ENCODE assay signal across 8 cellular contexts in genomic region chr17:8138672-8139371, GRCh38. TPM values are rescaled to one million over a fixed set of nuclear protein-coding genes. Genes with fewer than 3 reads are reported as not detected.
DNase-seq lines count a peak whose midpoint lies in the region; ATAC-seq and TF ChIP-seq lines count a peak whose summit lies in the region.

No MANE protein-coding gene starts in this region.

- H4K20me1 ChIP-seq in GM23338 (replicated peaks; ENCODE audit: insufficient read depth) = no peaks in the 10 kb centered on the region

- H3K79me2 ChIP-seq in GM23338 (replicated peaks; ENCODE audit: insufficient read depth) = no peaks in the 10 kb centered on the region

- H3K9me3 Mint-ChIP-seq in GM23338 (peaks cover 4% of the 10 kb centered on the region; the same call in 1 of the 3 replicates), nephron (no peaks in the 10 kb centered on the region)
- no peaks in the 10 kb centered on the region for H3K9me3 Mint-ChIP-seq in activated T-helper 2 cell treated with anti-CD3 and anti-CD28 coated beads, Interferon-gamma antibody, Interleukin-2, Interleukin-4, amounts not matched to agents 10 μg/mL and 5 μg/mL and 100 μg/mL, durations not matched to agents 14 hours and 24 hours and 36 hours

- peaks cover 32% of the 10 kb centered on the region for H3F3A ChIP-seq in GM23338 (replicated peaks; ENCODE audit: low read depth)

- no peak overlapping the region for H3K4me3 Mint-ChIP-seq in GM23338
- H3K4me3 Mint-ChIP-seq in activated T-helper 2 cell treated with anti-CD3 and anti-CD28 coated beads, Interferon-gamma antibody, Interleukin-2, Interleukin-4, amounts not matched to agents 10 μg/mL and 5 μg/mL and 100 μg/mL, durations not matched to agents 14 hours and 24 hours and 36 hours (ENCODE audit: low read depth) = no peak overlapping the region
- no peak overlapping the region for H3K4me3 Mint-ChIP-seq in nephron

- peak overlapping the region; percentile 91 for H3K4me2 ChIP-seq in GM23338

- ATAC-seq in GM23338 = peak; percentile 92
- peak; percentile 93 for ATAC-seq in stimulated activated naive CD8-positive, alpha-beta T cell treated with anti-CD3 and anti-CD28 coated beads, Interleukin-15, Interleukin-2, amounts not matched to agents 100 U/mL and 50 U/mL, for 24 hours

- peaks cover 21% of the 10 kb centered on the region for H3K27me3 ChIP-seq in GM23338 (ENCODE audit: insufficient read depth)

- no peaks in the 10 kb centered on the region for H3K9me2 ChIP-seq in GM23338 (ENCODE audit: insufficient read depth)

- DNase-seq in EL (peak; percentile 99), GM23338 (ENCODE audit: low spot score) (peak; percentile 97), RPMI7951 (ENCODE audit: low read depth) (peak; percentile 95), fibroblast of pulmonary artery (ENCODE audit: low read depth) (peak; percentile 98)
- DNase-seq in activated T-helper 2 cell treated with anti-CD3 and anti-CD28 coated beads, Interferon-gamma antibody, Interleukin-2, Interleukin-4, amounts not matched to agents 10 μg/mL and 5 μg/mL and 100 μg/mL, durations not matched to agents 14 hours and 24 hours and 36 hours (ENCODE audit: low spot score) = peak; percentile 97
- DNase-seq in stimulated activated naive CD8-positive, alpha-beta T cell treated with anti-CD3 and anti-CD28 coated beads, Interleukin-15, Interleukin-2, amounts not matched to agents 100 U/mL and 50 U/mL, for 24 hours = peak; percentile 97

- peaks cover 8% of the 10 kb centered on the region for H3K27me3 Mint-ChIP-seq in GM23338 (ENCODE audit: insufficient read depth, low read depth, poor library complexity)
- H3K27me3 Mint-ChIP-seq in activated T-helper 2 cell treated with anti-CD3 and anti-CD28 coated beads, Interferon-gamma antibody, Interleukin-2, Interleukin-4, amounts not matched to agents 10 μg/mL and 5 μg/mL and 100 μg/mL, durations not matched to agents 14 hours and 24 hours and 36 hours (ENCODE audit: low read depth) = peaks cover 5% of the 10 kb centered on the region
- peaks cover 4% of the 10 kb centered on the region for H3K27me3 Mint-ChIP-seq in nephron (ENCODE audit: low read depth)

- peak overlapping the region; percentile 88 for H3K27ac ChIP-seq in GM23338 (ENCODE audit: low read depth)

- H3K36me3 ChIP-seq in GM23338 (ENCODE audit: insufficient read depth) = peaks cover 7% of the 10 kb centered on the region; the same call in 1 of the 2 replicates

- no peak overlapping the region for H3K27ac Mint-ChIP-seq in GM23338
- no peak overlapping the region for H3K27ac Mint-ChIP-seq in activated T-helper 2 cell treated with anti-CD3 and anti-CD28 coated beads, Interferon-gamma antibody, Interleukin-2, Interleukin-4, amounts not matched to agents 10 μg/mL and 5 μg/mL and 100 μg/mL, durations not matched to agents 14 hours and 24 hours and 36 hours
- H3K27ac Mint-ChIP-seq in nephron = no peak overlapping the region

- H3K4me1 ChIP-seq in GM23338 (ENCODE audit: insufficient read depth) = peaks cover 13% of the 10 kb centered on the region

- H3K4me3 ChIP-seq in GM23338 (peak overlapping the region; percentile 82), fibroblast of pulmonary artery (replicated peaks; ENCODE audit: low read depth, low read length) (peak overlapping the region; percentile 44)

- intact Hi-C loops in activated T-helper 2 cell treated with anti-CD3 and anti-CD28 coated beads, Interferon-gamma antibody, Interleukin-2, Interleukin-4, amounts not matched to agents 10 μg/mL and 5 μg/mL and 100 μg/mL, durations not matched to agents 14 hours and 24 hours and 36 hours (cut with micrococcal nuclease) = loop anchor here (1.0 kb wide), 7 partner anchors 12 to 156 kb away; partner anchors contain the start of gene SLC25A35

- H2AFZ ChIP-seq in GM23338 = no peak overlapping the region

- TF ChIP-seq CTCF in GM23338 (conservative IDR thresholded peaks at IDR 0.05; ENCODE audit: low read depth in 2 of 2) (peak; percentile 74 to 81), LNCAP (IDR thresholded peaks at IDR 0.05) (peak; percentile 88), fibroblast of pulmonary artery (IDR thresholded peaks at IDR 0.05; ENCODE audit: low read length, missing control alignments) (peak; percentile 91), nephron (IDR thresholded peaks at IDR 0.05; ENCODE audit: unreplicated experiment in 3 of 3) (peak; percentile 87 to 92 (median 90))

- H3K36me3 Mint-ChIP-seq in GM23338 (ENCODE audit: low read depth) (peaks cover 17% of the 10 kb centered on the region), nephron (ENCODE audit: low read depth) (peaks cover 19% of the 10 kb centered on the region)
- peaks cover 19% of the 10 kb centered on the region for H3K36me3 Mint-ChIP-seq in activated T-helper 2 cell treated with anti-CD3 and anti-CD28 coated beads, Interferon-gamma antibody, Interleukin-2, Interleukin-4, amounts not matched to agents 10 μg/mL and 5 μg/mL and 100 μg/mL, durations not matched to agents 14 hours and 24 hours and 36 hours (ENCODE audit: low read depth)

- H3K4me1 Mint-ChIP-seq in GM23338 = peaks cover 6% of the 10 kb centered on the region; the same call in 2 of the 3 replicates
- H3K4me1 Mint-ChIP-seq in activated T-helper 2 cell treated with anti-CD3 and anti-CD28 coated beads, Interferon-gamma antibody, Interleukin-2, Interleukin-4, amounts not matched to agents 10 μg/mL and 5 μg/mL and 100 μg/mL, durations not matched to agents 14 hours and 24 hours and 36 hours (ENCODE audit: low read depth) = peaks cover 2% of the 10 kb centered on the region
- no peaks in the 10 kb centered on the region for H3K4me1 Mint-ChIP-seq in nephron

TF ChIP-seq in GM23338, 12 proteins besides CTCF, POLR2A, EP300 and RAD21 (continues in another document):
- no peak for TF ChIP-seq REST (IDR thresholded peaks at IDR 0.05; ENCODE audit: unreplicated experiment)
- no peak for TF ChIP-seq POLR2AphosphoS5 (IDR thresholded peaks at IDR 0.05; ENCODE audit: low read depth)
- no peak for TF ChIP-seq EZH2phosphoT487 (IDR thresholded peaks at IDR 0.05; ENCODE audit: unreplicated experiment)
- TF ChIP-seq ZNF114 (CRISPR knock-in tag; IDR thresholded peaks at IDR 0.05) = no peak

RNA-seq across cellular contexts. Expression of gene PER1, which starts 13.4 kb away (rescaled TPM):
- total RNA-seq in GM23338 (2014; rRNA removed; shearing (Covaris generic)) = 36.1 and 40.5 TPM in 2 replicates
- 12.2 and 12.4 TPM in 2 replicates for polyA plus RNA-seq in GM23338 (2016; fragmentation: Nextera tagmentation; extraction: Ambion mirVana)
- 3.0 and 8.2 TPM in 2 replicates for total RNA-seq in RPMI7951 (2014; rRNA removed; shearing (Covaris generic))
- total RNA-seq in activated T-helper 2 cell treated with anti-CD3 and anti-CD28 coated beads, Interferon-gamma antibody, Interleukin-2, Interleukin-4, amounts not matched to agents 10 μg/mL and 5 μg/mL and 100 μg/mL, durations not matched to agents 14 hours and 24 hours and 36 hours = 41.8 and 43.2 TPM in 2 replicates

RNA-seq across cellular contexts. Expression of gene HES7, which starts 14.9 kb away (rescaled TPM):
- 0.14 TPM in 1 of 2 replicates, not detected in the other for total RNA-seq in GM23338 (2014; rRNA removed; shearing (Covaris generic))
- polyA plus RNA-seq in GM23338 (2016; fragmentation: Nextera tagmentation; extraction: Ambion mirVana) = 0.24 TPM in 1 of 2 replicates, not detected in the other
- 0.48 TPM in 1 of 2 replicates, not detected in the other for total RNA-seq in RPMI7951 (2014; rRNA removed; shearing (Covaris generic))
- total RNA-seq in activated T-helper 2 cell treated with anti-CD3 and anti-CD28 coated beads, Interferon-gamma antibody, Interleukin-2, Interleukin-4, amounts not matched to agents 10 μg/mL and 5 μg/mL and 100 μg/mL, durations not matched to agents 14 hours and 24 hours and 36 hours = 2.4 and 3.1 TPM in 2 replicates

RNA-seq across cellular contexts. Expression of gene ALOXE3, which starts 20.5 kb away (rescaled TPM):
- total RNA-seq in GM23338 (2014; rRNA removed; shearing (Covaris generic)) = 0.10 and 1.6 TPM in 2 replicates
- 0.27 TPM in 1 of 2 replicates, not detected in the other for polyA plus RNA-seq in GM23338 (2016; fragmentation: Nextera tagmentation; extraction: Ambion mirVana)
- total RNA-seq in RPMI7951 (2014; rRNA removed; shearing (Covaris generic)) = 0.12 TPM in 1 of 2 replicates, not detected in the other
- total RNA-seq in activated T-helper 2 cell treated with anti-CD3 and anti-CD28 coated beads, Interferon-gamma antibody, Interleukin-2, Interleukin-4, amounts not matched to agents 10 μg/mL and 5 μg/mL and 100 μg/mL, durations not matched to agents 14 hours and 24 hours and 36 hours = not detected in 2 replicates

RNA-seq across cellular contexts. Expression of gene VAMP2, which starts 23.9 kb away (rescaled TPM):
- total RNA-seq in GM23338 (2014; rRNA removed; shearing (Covaris generic)) = 6.9 and 9.8 TPM in 2 replicates
- polyA plus RNA-seq in GM23338 (2016; fragmentation: Nextera tagmentation; extraction: Ambion mirVana) = 25.4 and 32.3 TPM in 2 replicates
- total RNA-seq in RPMI7951 (2014; rRNA removed; shearing (Covaris generic)) = 2.0 and 2.1 TPM in 2 replicates
- 44.6 and 44.7 TPM in 2 replicates for total RNA-seq in activated T-helper 2 cell treated with anti-CD3 and anti-CD28 coated beads, Interferon-gamma antibody, Interleukin-2, Interleukin-4, amounts not matched to agents 10 μg/mL and 5 μg/mL and 100 μg/mL, durations not matched to agents 14 hours and 24 hours and 36 hours

RNA-seq across cellular contexts. Expression of gene TMEM107, which starts 37.4 kb away (rescaled TPM):
- 11.0 and 20.4 TPM in 2 replicates for total RNA-seq in GM23338 (2014; rRNA removed; shearing (Covaris generic))
- 10.8 and 16.3 TPM in 2 replicates for polyA plus RNA-seq in GM23338 (2016; fragmentation: Nextera tagmentation; extraction: Ambion mirVana)
- total RNA-seq in RPMI7951 (2014; rRNA removed; shearing (Covaris generic)) = 53.3 and 64.7 TPM in 2 replicates
- total RNA-seq in activated T-helper 2 cell treated with anti-CD3 and anti-CD28 coated beads, Interferon-gamma antibody, Interleukin-2, Interleukin-4, amounts not matched to agents 10 μg/mL and 5 μg/mL and 100 μg/mL, durations not matched to agents 14 hours and 24 hours and 36 hours = 18.7 and 25.0 TPM in 2 replicates

Comparison
In these comparisons a context has a peak if more than half of its experiments do, and no peak if none do; other contexts are left out.
1. Peak in every context shown above with its lines: DNase-seq, ATAC-seq, H3K4me3 ChIP-seq and H3K27ac ChIP-seq.